In genomic region chr12:56488041-56488955, GRCh38 we compare ENCODE assay signal across 1 cellular context.
TF ChIP-seq lines count a peak whose summit lies in the region.

Gene GLS2, minus strand, starts transcription at chr12:56488161. Its CDS starts 43 bp downstream, at chr12:56488118.

TF ChIP-seq in HepG2, 621 proteins besides CTCF, POLR2A, EP300 and RAD21 (continued from another document):
- TF ChIP-seq, protein P1, sequence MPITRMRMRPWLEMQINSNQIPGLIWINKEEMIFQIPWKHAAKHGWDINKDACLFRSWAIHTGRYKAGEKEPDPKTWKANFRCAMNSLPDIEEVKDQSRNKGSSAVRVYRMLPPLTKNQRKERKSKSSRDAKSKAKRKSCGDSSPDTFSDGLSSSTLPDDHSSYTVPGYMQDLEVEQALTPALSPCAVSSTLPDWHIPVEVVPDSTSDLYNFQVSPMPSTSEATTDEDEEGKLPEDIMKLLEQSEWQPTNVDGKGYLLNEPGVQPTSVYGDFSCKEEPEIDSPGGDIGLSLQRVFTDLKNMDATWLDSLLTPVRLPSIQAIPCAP (CRISPR knock-in tag; IDR thresholded peaks at IDR 0.05; ENCODE audit: low read depth): no peak; the same call in 1 of the 2 replicates
- TF ChIP-seq ZNF788 (CRISPR knock-in tag; IDR thresholded peaks at IDR 0.05; ENCODE audit: borderline replicate concordance) (peak; percentile 79; the same call in 1 of the 2 replicates), ZNF775 (CRISPR knock-in tag; IDR thresholded peaks at IDR 0.05; ENCODE audit: borderline replicate concordance) (no peak)
